11 cellular contexts compared by ENCODE assay signal in genomic region chr6:70944321-70944720, GRCh38. TPM values are rescaled to one million over a fixed set of nuclear protein-coding genes. Genes with fewer than 3 reads are reported as not detected.
"Had no signal": no experiment of that assay in that cellular context is flagged by ENCODE, and none has a peak within 500 bp of the region (broad histone marks: within the 10 kb centered on the region; RNA-seq: fewer than 3 reads in every experiment).

No MANE protein-coding gene starts in this region.

RNA-seq across cellular contexts. Expression of gene B3GAT2, which starts 12.5 kb away (rescaled TPM):
- total RNA-seq: activated naive CD4-positive, alpha-beta T cell treated with anti-CD3 and anti-CD28 coated beads for 36 hours; activated naive CD4-positive, alpha-beta T cell treated with anti-CD3 and anti-CD28 coated beads, Interleukin-2, amount 50 U/mL, for 72 hours; activated T-cell treated with anti-CD3 and anti-CD28 coated beads, Interleukin-2, amount 50 U/mL, for 72 hours; activated T-helper 1 cell treated with anti-CD3 and anti-CD28 coated beads, Interleukin-12 subunit alpha, Interleukin-12 subunit beta, Interleukin-2, Interleukin-4 antibody, amounts not matched to agents 30 ng/mL and 10 ng/mL and 1 ng/mL, durations not matched to agents 14 hours and 24 hours and 36 hours; activated T-helper 17 cell treated with anti-CD3 and anti-CD28 coated beads, Interleukin-2, amount 50 U/mL, for 72 hours; activated T-helper 2 cell treated with anti-CD3 and anti-CD28 coated beads, Interferon-gamma antibody, Interleukin-2, Interleukin-4, amounts not matched to agents 10 μg/mL and 5 μg/mL and 100 μg/mL, durations not matched to agents 14 hours and 24 hours and 36 hours; aorta; ascending aorta; astrocyte; body of pancreas; cardiac septum had no signal
